Comparison of ENCODE assay signal across 8 cellular contexts in the genomic region with DNA sequence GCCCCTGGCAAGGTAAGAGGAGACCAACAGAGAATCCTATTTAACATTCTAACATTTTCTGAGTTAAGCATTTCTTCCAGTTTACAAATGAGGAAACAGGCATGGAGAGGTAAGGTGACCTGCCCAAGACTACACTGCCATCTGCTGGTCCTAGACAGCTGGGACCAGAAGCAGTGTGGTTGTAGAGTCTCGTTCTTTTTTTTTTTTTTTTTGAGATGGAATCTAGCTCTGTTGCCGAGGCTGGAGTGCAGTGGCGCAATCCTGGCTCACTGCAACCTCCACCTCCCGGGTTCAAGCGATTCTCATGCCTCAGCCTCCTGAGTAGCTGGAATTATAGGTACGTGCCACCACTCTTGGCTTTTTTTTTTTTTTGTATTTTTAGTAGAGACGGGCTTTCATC. TPM values are rescaled to one million over a fixed set of nuclear protein-coding genes. Genes with fewer than 3 reads are reported as not detected.
A peak's percentile ranks its signal among the peaks of the same experiment; 100 is the strongest.
DNase-seq lines count a peak whose midpoint lies in the region; ATAC-seq and TF ChIP-seq lines count a peak whose summit lies in the region.
"Not testable (repeated sequence)": the region's sequence is repeated elsewhere in the genome, so short reads cannot be mapped to it uniquely, and the experiment has no call there.

No MANE protein-coding gene starts in this region.

- peak; percentile 67 for ATAC-seq in GM18867 (IDR thresholded peaks at IDR 0.05; ENCODE audit: unreplicated experiment)

- H3K4me1 ChIP-seq in colonic mucosa: not testable (repeated sequence)

- H3K36me3 ChIP-seq in colonic mucosa: not testable (repeated sequence)

- H3K9ac ChIP-seq in colonic mucosa (ENCODE audit: low read depth in 2 of 2, low read length in 2 of 2): not testable (repeated sequence)

- H3K27me3 ChIP-seq in colonic mucosa: not testable (repeated sequence)

- H3K4me3 ChIP-seq in colonic mucosa: not testable (repeated sequence)

- not testable (repeated sequence) for H3K27ac ChIP-seq in colonic mucosa

- DNase-seq in AG08396 (ENCODE audit: low spot score): peak; percentile 80
- peak; percentile 53 for DNase-seq in KG1 (lab: John Stamatoyannopoulos, UW)
- DNase-seq in NOMO-1 treated with DMSO at 0.1 percent for 48 hours (lab: John Stamatoyannopoulos, UW; ENCODE audit: unreplicated experiment): peak; percentile 88
- DNase-seq in activated CD4-positive, alpha-beta T cell treated with anti-CD3 and anti-CD28 coated beads, Interleukin-2, amount 50 U/mL, for 48 hours: peak; percentile 62 to 69
- DNase-seq in colonic mucosa: peak; percentile 78
- DNase-seq in kidney tubule cell (ENCODE audit: low spot score): peak; percentile 81
- peak; percentile 27 to 28 for DNase-seq in stimulated activated CD4-positive, alpha-beta T cell treated with anti-CD3 and anti-CD28 coated beads, Interleukin-1b, Interleukin-23, amount 100 ng/mL, for 1 hour (ENCODE audit: low read depth in 2 of 2)

- peak; percentile 58 for TF ChIP-seq CTCF in colonic mucosa (IDR thresholded peaks at IDR 0.05)

- intact Hi-C loops in colonic mucosa (cut with DNase I): loop anchor here (5.0 kb wide), 1 partner anchor 77 kb away; a partner anchor contains a TSS

- not testable (repeated sequence) for H3K9me3 ChIP-seq in colonic mucosa

RNA-seq across cellular contexts. Expression of a gene that starts 5.3 kb away (rescaled TPM):
- total RNA-seq in colonic mucosa: not detected

RNA-seq across cellular contexts. Expression of a gene that starts 28.0 kb away (rescaled TPM):
- total RNA-seq in colonic mucosa: 100 to 1,000 TPM in 1 of 2 donors, 10 to 100 TPM in 1; 74.4 to 152 TPM

RNA-seq across cellular contexts. Expression of a gene that starts 45.9 kb away (rescaled TPM):
- total RNA-seq in colonic mucosa: 10 to 100 TPM; 14.3 to 18.6 TPM

Comparison
In these comparisons a context has a peak if more than half of its experiments do, and no peak if none do; other contexts are left out.
1. DNase-seq: peak in every context shown above with its lines; median percentile 88 in NOMO-1 treated with DMSO at 0.1 percent for 48 hours; 81 in kidney tubule cell; 80 in AG08396; 78 in colonic mucosa; 66 in activated CD4-positive, alpha-beta T cell treated with anti-CD3 and anti-CD28 coated beads, Interleukin-2, amount 50 U/mL, for 48 hours; 53 in KG1; 28 in stimulated activated CD4-positive, alpha-beta T cell treated with anti-CD3 and anti-CD28 coated beads, Interleukin-1b, Interleukin-23, amount 100 ng/mL, for 1 hour.